In the genomic region with DNA sequence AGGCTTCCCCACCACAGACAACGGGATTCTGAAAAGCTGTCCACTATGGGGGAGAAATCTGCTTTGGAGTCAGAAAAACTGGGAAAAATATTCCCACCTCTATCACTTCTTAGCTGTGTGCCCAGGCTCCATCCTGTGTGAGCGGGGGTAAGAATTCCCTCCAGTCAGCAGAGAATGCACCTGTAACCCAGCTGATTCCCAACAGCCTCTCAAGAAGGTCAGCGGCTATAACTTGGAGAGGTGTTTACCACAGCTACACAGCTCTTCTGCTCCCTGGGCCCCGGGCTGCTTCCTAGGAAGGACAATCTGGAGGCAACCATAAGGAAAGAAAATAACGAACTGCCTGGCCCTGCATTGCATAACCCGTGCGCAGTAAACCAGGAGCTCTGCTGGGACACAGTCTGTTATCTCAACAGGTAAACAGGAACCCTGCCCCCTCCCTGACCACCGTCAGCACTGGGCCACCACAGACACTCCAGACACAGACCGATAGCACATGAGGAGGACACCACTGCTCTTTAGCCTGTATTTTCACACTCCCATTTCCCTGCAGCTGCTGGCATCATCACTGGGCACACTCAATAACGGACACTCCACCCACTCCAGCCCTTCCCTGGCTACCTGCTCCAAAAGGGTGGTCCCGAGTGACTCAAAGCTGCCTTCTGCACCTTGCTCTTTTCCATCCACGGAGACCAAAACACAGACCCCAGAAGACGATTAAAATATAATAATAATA, we compare ENCODE assay signal across 8 cellular contexts. TPM values are rescaled to one million over a fixed set of nuclear protein-coding genes. Genes with fewer than 3 reads are reported as not detected.
DNase-seq lines count a peak whose midpoint lies in the region; ATAC-seq and TF ChIP-seq lines count a peak whose summit lies in the region.

No MANE protein-coding gene starts in this region.

- H3K4me1 ChIP-seq in adrenal gland (replicated peaks in 1 of 2) = peaks cover 32 to 47% of the 10 kb centered on the region in 2 donors
- peaks cover 26% of the 10 kb centered on the region for H3K4me1 ChIP-seq in thymus (ENCODE audit: control insufficient read depth, insufficient read depth, low read length)

- H3K9me3 ChIP-seq in adrenal gland (replicated peaks in 1 of 3) (no peaks in the 10 kb centered on the region), thymus (ENCODE audit: control insufficient read depth) (no peaks in the 10 kb centered on the region)

- DNase-seq in stimulated activated CD4-positive, alpha-beta T cell treated with anti-CD3 and anti-CD28 coated beads, Interleukin-1b, Interleukin-23, amount 100 ng/mL, for 48 hours = peak; percentile 19
- DNase-seq in stimulated activated CD4-positive, alpha-beta T cell treated with anti-CD3 and anti-CD28 coated beads, Interleukin-12 subunit alpha, Interleukin-12 subunit beta, amount 100 ng/mL, for 4 hours = no peak
- DNase-seq in adrenal gland (peak in 5 of 7 donors; percentile 38 to 73 (median 47)), left lobe of liver (ENCODE audit: low spot score) (peak; percentile 95)
- DNase-seq in central memory CD4-positive, alpha-beta T cell = no peak

- intact Hi-C loops in adrenal gland (cut with DNase I) = no loop called here

- WGBS in adrenal gland, 4 donors = 23 to 30% (median 28%) methylated on average over 10 to 13 of the region's 13 CpGs
- 53% methylated on average over 13 of the region's 13 CpGs for WGBS in thymus

- ATAC-seq in left lobe of liver = peak; percentile 45
- no peak for ATAC-seq in HG03442 (IDR thresholded peaks at IDR 0.05; ENCODE audit: unreplicated experiment)
- ATAC-seq in HG02870 (IDR thresholded peaks at IDR 0.05; ENCODE audit: unreplicated experiment) = no peak

- H3K36me3 ChIP-seq in adrenal gland (replicated peaks in 1 of 2) (no peaks in the 10 kb centered on the region), thymus (ENCODE audit: control insufficient read depth, insufficient read depth) (peaks cover 3% of the 10 kb centered on the region)

- H3K27me3 ChIP-seq in adrenal gland (no peaks in the 10 kb centered on the region), thymus (ENCODE audit: control insufficient read depth, insufficient read depth) (no peaks in the 10 kb centered on the region)

- peak overlapping the region in 2 of 4 donors; percentile 70 to 96 for H3K4me3 ChIP-seq in adrenal gland
- peak overlapping the region; percentile 62 for H3K4me3 ChIP-seq in thymus (ENCODE audit: low read length)

- peak overlapping the region; percentile 84 to 99 (median 91) for H3K27ac ChIP-seq in adrenal gland
- H3K27ac ChIP-seq in thymus (ENCODE audit: low read depth) = peak overlapping the region; percentile 95

- TF ChIP-seq POLR2A in adrenal gland (IDR thresholded peaks at IDR 0.05) = peak in 1 of 2 donors; percentile 20

- TF ChIP-seq CTCF in adrenal gland (IDR thresholded peaks at IDR 0.05) = no peak

RNA-seq across cellular contexts. Expression of a gene that starts 2.1 kb away (rescaled TPM):
- total RNA-seq in adrenal gland (10 to 100 TPM; 12.4 to 37.2 (median 32.8) TPM), left lobe of liver (38.1 TPM)
- polyA plus RNA-seq in adrenal gland (10 to 100 TPM in 1 of 3 donors, 1 to 10 TPM in 1, under 1 TPM in 1; 0.33 to 13.0 (median 7.9) TPM), thymus (21.2 TPM)

RNA-seq across cellular contexts. Expression of a gene that starts 41.3 kb away (rescaled TPM):
- total RNA-seq in adrenal gland = 10 to 100 TPM in 7 of 8 donors, 1 to 10 TPM in 1; 4.1 to 40.0 (median 26.1) TPM
- polyA plus RNA-seq in adrenal gland = 10 to 100 TPM; 15.0 to 39.7 (median 17.7) TPM
- total RNA-seq in left lobe of liver = 8.5 TPM
- 34.8 TPM for polyA plus RNA-seq in thymus

RNA-seq across cellular contexts. Expression of a gene that starts 59.0 kb away (rescaled TPM):
- not detected for total RNA-seq in adrenal gland
- polyA plus RNA-seq in adrenal gland = under 1 TPM in 1 of 3 donors, not detected in 2; 0.13 TPM
- total RNA-seq in left lobe of liver = 0.20 TPM
- polyA plus RNA-seq in thymus = 0.02 TPM

Comparison
In these comparisons a context has a peak if more than half of its experiments do, and no peak if none do; other contexts are left out.
1. DNase-seq: peak in stimulated activated CD4-positive, alpha-beta T cell treated with anti-CD3 and anti-CD28 coated beads, Interleukin-1b, Interleukin-23, amount 100 ng/mL, for 48 hours (single experiment), adrenal gland (5 of 7) and left lobe of liver (single experiment); none in stimulated activated CD4-positive, alpha-beta T cell treated with anti-CD3 and anti-CD28 coated beads, Interleukin-12 subunit alpha, Interleukin-12 subunit beta, amount 100 ng/mL, for 4 hours (single experiment) and central memory CD4-positive, alpha-beta T cell (single experiment).